14 cellular contexts compared by ENCODE assay signal in the genomic region with DNA sequence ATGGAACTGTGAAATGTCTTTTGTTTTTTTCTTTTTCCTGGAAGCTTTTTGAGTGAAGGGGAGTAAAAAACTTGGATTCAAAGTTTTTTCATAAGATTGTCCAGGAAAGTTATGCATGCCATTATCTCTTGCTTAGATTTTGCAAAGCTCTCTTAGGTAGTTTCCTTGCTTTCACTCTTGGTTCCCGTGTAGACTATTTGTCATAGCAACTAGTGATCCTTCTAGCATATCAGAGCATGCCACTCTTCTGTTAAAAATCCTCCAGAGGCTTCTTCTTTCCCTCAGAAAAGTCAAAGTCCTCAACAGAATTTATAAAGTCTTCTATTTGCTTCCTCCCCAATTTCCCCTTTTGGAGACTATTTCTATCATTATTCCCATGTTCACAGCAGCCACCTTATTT. TPM values are rescaled to one million over a fixed set of nuclear protein-coding genes. Genes with fewer than 3 reads are reported as not detected.
DNase-seq lines count a peak whose midpoint lies in the region; ATAC-seq and TF ChIP-seq lines count a peak whose summit lies in the region.
"Had no signal": no experiment of that assay in that cellular context is flagged by ENCODE, and none has a peak within 500 bp of the region (broad histone marks: within the 10 kb centered on the region; RNA-seq: fewer than 3 reads in every experiment).

No MANE protein-coding gene starts in this region.

- H3K4me3 Mint-ChIP-seq in GM23338 (0 out of 3 replicates have a peak overlapping the region, but pooled peaks have one; percentile 11), glutamatergic neuron (ENCODE audit: unreplicated experiment) (peak overlapping the region; percentile 62), T-cell (no peak overlapping the region)

- H3K36me3 ChIP-seq in GM23338 (ENCODE audit: insufficient read depth) = no peaks in the 10 kb centered on the region
- H3K36me3 ChIP-seq: SJSA1 had no signal

- DNase-seq in GM23338 (ENCODE audit: low spot score) = no peak
- DNase-seq in glutamatergic neuron = no peak
- DNase-seq in amniotic stem cell (lab: John Stamatoyannopoulos, UW) = no peak
- no peak for DNase-seq in T-cell
- no peak for DNase-seq in RPMI8226
- DNase-seq in hepatic stellate cell (ENCODE audit: low spot score) = no peak
- DNase-seq: body of pancreas, DMS53, foreskin keratinocyte, mesenchymal stem cell, NCI-H2171 had no signal

- POLR2A ChIA-PET in T-cell (lab: Charles Lee) = no interaction called here

- no peaks in the 10 kb centered on the region for H3K27me3 ChIP-seq in GM23338 (ENCODE audit: insufficient read depth)
- H3K27me3 ChIP-seq: body of pancreas, foreskin keratinocyte, SJSA1 had no signal

- no peak overlapping the region for H3K4me3 ChIP-seq in GM23338
- H3K4me3 ChIP-seq: body of pancreas, SJSA1 had no signal

- H3K9me2 ChIP-seq in GM23338 (ENCODE audit: insufficient read depth) = no peaks in the 10 kb centered on the region

- H3K4me1 ChIP-seq in GM23338 (ENCODE audit: insufficient read depth) = peaks cover 28% of the 10 kb centered on the region
- H3K4me1 ChIP-seq: foreskin keratinocyte had no signal

- H3K4me1 Mint-ChIP-seq in GM23338 (peaks cover 62% of the 10 kb centered on the region), glutamatergic neuron (ENCODE audit: low read depth, unreplicated experiment) (peaks cover 37% of the 10 kb centered on the region), T-cell (peaks cover 83 to 94% (median 87%) of the 10 kb centered on the region in 3 donors)

- H3K9me3 Mint-ChIP-seq in GM23338 = peaks cover 4% of the 10 kb centered on the region; the same call in 2 of the 3 replicates
- peaks cover 2% of the 10 kb centered on the region for H3K9me3 Mint-ChIP-seq in glutamatergic neuron (ENCODE audit: unreplicated experiment)
- no peaks in the 10 kb centered on the region for H3K9me3 Mint-ChIP-seq in T-cell

- H3K27me3 Mint-ChIP-seq in GM23338 (ENCODE audit: insufficient read depth, low read depth, poor library complexity) = peaks cover 3% of the 10 kb centered on the region
- no peaks in the 10 kb centered on the region for H3K27me3 Mint-ChIP-seq in glutamatergic neuron (ENCODE audit: unreplicated experiment)
- no peaks in the 10 kb centered on the region for H3K27me3 Mint-ChIP-seq in T-cell

- H3K27ac Mint-ChIP-seq in GM23338 (peak overlapping the region; percentile 84), glutamatergic neuron (ENCODE audit: unreplicated experiment) (no peak overlapping the region), T-cell (no peak overlapping the region)

- H3F3A ChIP-seq in GM23338 (replicated peaks; ENCODE audit: low read depth) = no peaks in the 10 kb centered on the region

- H3K4me2 ChIP-seq in GM23338 = peak overlapping the region; percentile 6; the same call in 1 of the 2 replicates

- CTCF ChIA-PET in T-cell (lab: Charles Lee) = no interaction called here

- no peak overlapping the region for H2AFZ ChIP-seq in GM23338

- ATAC-seq in GM18907 (IDR thresholded peaks at IDR 0.05; ENCODE audit: unreplicated experiment) (peak; percentile 91), GM23338 (no peak), HG03342 (IDR thresholded peaks at IDR 0.05; ENCODE audit: unreplicated experiment) (peak; percentile 87), T-cell (replicated peaks in 1 of 4) (no peak)
- ATAC-seq: body of pancreas, foreskin keratinocyte had no signal

- peaks cover 100% of the 10 kb centered on the region for H3K79me2 ChIP-seq in GM23338 (replicated peaks; ENCODE audit: insufficient read depth)

- no peak overlapping the region; the same call in 1 of the 2 replicates for H3K27ac ChIP-seq in GM23338 (ENCODE audit: low read depth)
- H3K27ac ChIP-seq: body of pancreas, foreskin keratinocyte, SJSA1 had no signal

- peaks cover 14% of the 10 kb centered on the region for H4K20me1 ChIP-seq in GM23338 (replicated peaks; ENCODE audit: insufficient read depth)

- H3K36me3 Mint-ChIP-seq in GM23338 (ENCODE audit: low read depth) (peaks cover 18% of the 10 kb centered on the region), glutamatergic neuron (ENCODE audit: unreplicated experiment) (peaks cover 5% of the 10 kb centered on the region), T-cell (peaks cover 20% of the 10 kb centered on the region)

- no peak for TF ChIP-seq CTCF in GM23338 (conservative IDR thresholded peaks at IDR 0.05; ENCODE audit: low read depth in 2 of 2)
- no peak for TF ChIP-seq CTCF in glutamatergic neuron (IDR thresholded peaks at IDR 0.05; ENCODE audit: partially characterized antibody, unreplicated experiment)

TF ChIP-seq in GM23338, 12 proteins besides CTCF, POLR2A, EP300 and RAD21 (continues in another document):
- TF ChIP-seq CREB1 (CRISPR knock-in tag; IDR thresholded peaks at IDR 0.05; ENCODE audit: low read depth) (no peak), STAT1 (IDR thresholded peaks at IDR 0.05; ENCODE audit: unreplicated experiment) (no peak), EZH2phosphoT487 (IDR thresholded peaks at IDR 0.05; ENCODE audit: unreplicated experiment) (no peak), JUNB (IDR thresholded peaks at IDR 0.05; ENCODE audit: unreplicated experiment) (no peak), ZNF331 (CRISPR knock-in tag; IDR thresholded peaks at IDR 0.05; ENCODE audit: low read depth) (no peak), POLR2AphosphoS5 (IDR thresholded peaks at IDR 0.05; ENCODE audit: low read depth) (no peak), EZH2 (IDR thresholded peaks at IDR 0.05; ENCODE audit: low read depth, unreplicated experiment) (no peak), NANOG (IDR thresholded peaks at IDR 0.05; ENCODE audit: borderline replicate concordance) (no peak), ZNF114 (CRISPR knock-in tag; IDR thresholded peaks at IDR 0.05) (no peak)
- TF ChIP-seq, protein P1, sequence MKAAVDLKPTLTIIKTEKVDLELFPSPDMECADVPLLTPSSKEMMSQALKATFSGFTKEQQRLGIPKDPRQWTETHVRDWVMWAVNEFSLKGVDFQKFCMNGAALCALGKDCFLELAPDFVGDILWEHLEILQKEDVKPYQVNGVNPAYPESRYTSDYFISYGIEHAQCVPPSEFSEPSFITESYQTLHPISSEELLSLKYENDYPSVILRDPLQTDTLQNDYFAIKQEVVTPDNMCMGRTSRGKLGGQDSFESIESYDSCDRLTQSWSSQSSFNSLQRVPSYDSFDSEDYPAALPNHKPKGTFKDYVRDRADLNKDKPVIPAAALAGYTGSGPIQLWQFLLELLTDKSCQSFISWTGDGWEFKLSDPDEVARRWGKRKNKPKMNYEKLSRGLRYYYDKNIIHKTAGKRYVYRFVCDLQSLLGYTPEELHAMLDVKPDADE (IDR thresholded peaks at IDR 0.05) = no peak

RNA-seq across cellular contexts. Expression of a gene that starts 21.1 kb away (rescaled TPM):
- 40.9 and 69.0 TPM in 2 replicates for total RNA-seq in GM23338 (2014; rRNA removed; shearing (Covaris generic))
- 24.3 and 24.7 TPM in 2 replicates for polyA plus RNA-seq in GM23338 (2016; fragmentation: Nextera tagmentation; extraction: Ambion mirVana)
- total RNA-seq in glutamatergic neuron (ENCODE audit: unreplicated experiment) = 40.5 TPM
- total RNA-seq in T-cell = 10 to 100 TPM; 13.3 to 28.5 (median 26.0) TPM

RNA-seq across cellular contexts. Expression of a gene that starts 21.3 kb away (rescaled TPM):
- total RNA-seq in GM23338 (2014; rRNA removed; shearing (Covaris generic)) = 9.8 and 13.1 TPM in 2 replicates
- polyA plus RNA-seq in GM23338 (2016; fragmentation: Nextera tagmentation; extraction: Ambion mirVana) = 7.8 and 8.5 TPM in 2 replicates
- total RNA-seq in glutamatergic neuron (ENCODE audit: unreplicated experiment) (12.6 TPM), T-cell (10 to 100 TPM; 14.7 to 31.8 (median 25.0) TPM)

Comparison
In these comparisons a context has a peak if more than half of its experiments do, and no peak if none do; other contexts are left out.
1. ATAC-seq: peak in GM18907 (single experiment) and HG03342 (single experiment); none in GM23338 (single experiment) and T-cell (0 of 4).
2. H3K4me3 Mint-ChIP-seq: peak in GM23338 (single experiment) and glutamatergic neuron (single experiment); none in T-cell (0 of 3).